ENCODE assay signal across 6 cellular contexts in the genomic region with DNA sequence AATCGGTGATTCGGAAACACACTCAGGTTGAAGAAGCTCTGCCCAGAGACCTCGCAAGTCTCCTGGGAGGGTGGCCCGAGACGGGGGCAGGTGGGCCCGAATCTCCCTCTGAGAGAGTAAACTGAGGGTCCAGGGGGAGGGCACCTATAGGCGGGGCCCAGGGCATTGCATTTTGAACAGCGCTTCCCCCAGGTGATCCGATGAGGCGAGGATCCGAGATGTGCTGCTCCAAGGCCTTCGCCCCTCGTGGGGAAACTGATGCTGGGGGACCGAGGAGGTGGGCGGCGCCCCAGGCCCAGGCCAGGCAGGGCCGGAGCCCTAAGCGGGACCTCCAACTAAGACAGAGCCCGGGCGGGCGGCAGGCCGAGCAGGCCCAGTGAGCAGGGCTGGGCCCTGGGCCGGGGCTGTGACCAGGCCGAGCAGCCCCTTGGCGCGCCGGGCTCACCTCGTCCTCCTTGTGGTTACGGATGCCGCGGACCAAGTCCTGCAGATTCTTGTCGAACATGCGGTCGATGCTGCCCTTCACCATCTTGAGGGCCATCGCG. TPM values are rescaled to one million over a fixed set of nuclear protein-coding genes. Genes with fewer than 3 reads are reported as not detected.
DNase-seq lines count a peak whose midpoint lies in the region; FAIRE-seq and TF ChIP-seq lines count a peak whose summit lies in the region.

No MANE protein-coding gene starts in this region.

- TF ChIP-seq CTCF in GM20000 (IDR thresholded peaks at IDR 0.05; ENCODE audit: extremely low read depth, missing control alignments) (no peak), H1 (IDR thresholded peaks at IDR 0.05; ENCODE audit: control extremely low read depth in 1 of 3, insufficient read depth in 1 of 3, low read depth in 1 of 3, low read length in 3 of 3) (no peak), sigmoid colon (IDR thresholded peaks at IDR 0.05) (no peak)

- FAIRE-seq in H1 (lab: Jason Lieb, UNC), result no peak

- no peak overlapping the region for H2BK120ac ChIP-seq in H1 (replicated peaks; ENCODE audit: low read depth, low read length)

- no peak overlapping the region for H2AFZ ChIP-seq in H1 (ENCODE audit: low read length)

- H3K4me2 ChIP-seq in H1 (ENCODE audit: insufficient read depth in 1 of 2, low read depth in 2 of 2, low read length in 2 of 2), result peak overlapping the region; percentile 86 to 96

- H3K4me1 ChIP-seq in H1 (replicated peaks in 1 of 4; ENCODE audit: control insufficient read depth in 3 of 4, insufficient read depth in 4 of 4, low read length in 3 of 4) (peaks cover 7 to 17% (median 13%) of the 10 kb centered on the region in 4 experiments), sigmoid colon (peaks cover 0 to 45% (median 33%) of the 10 kb centered on the region in 4 donors)

- H3K36me3 ChIP-seq in KOPT-K1 (ENCODE audit: insufficient read depth, low read length), result peaks cover 22% of the 10 kb centered on the region
- H3K36me3 ChIP-seq in H1 (ENCODE audit: control insufficient read depth in 2 of 4, insufficient read depth in 4 of 4, low read length in 3 of 4), result peaks cover 0 to 6% (median 0%) of the 10 kb centered on the region in 4 experiments; a peak in 1 of 8 replicates
- peaks cover 0 to 4% (median 0%) of the 10 kb centered on the region in 4 donors for H3K36me3 ChIP-seq in sigmoid colon

- H3K23ac ChIP-seq in H1 (ENCODE audit: insufficient read length), result no peak overlapping the region

- peak overlapping the region; percentile 69 to 98 (median 94) for H3K9ac ChIP-seq in H1 (replicated peaks in 1 of 4; ENCODE audit: extremely low read depth in 1 of 4, low read depth in 3 of 4, low read length in 3 of 4)

- H2BK12ac ChIP-seq in H1 (ENCODE audit: low read depth, low read length), result no peak overlapping the region

- H3K14ac ChIP-seq in H1 (ENCODE audit: insufficient read length), result no peak overlapping the region

- CTCF ChIA-PET in H1 (lab: Charles Lee; ENCODE audit: partially characterized antibody), result interaction anchor here (1.5 to 1.8 kb wide), 2 partner anchors 21 to 48 kb away, joined by 3 to 5 read pairs; no protein-coding TSS in a partner anchor

- peak overlapping the region; percentile 84 for H3K27ac ChIP-seq in KOPT-K1 (ENCODE audit: low read depth, low read length, poor library complexity, severe bottlenecking)
- H3K27ac ChIP-seq in H1 (ENCODE audit: low read depth, low read length), result peak overlapping the region; percentile 36
- H3K27ac ChIP-seq in sigmoid colon, result peak overlapping the region; percentile 86 to 90 (median 88)

- no peak for TF ChIP-seq EP300 in H1 (IDR thresholded peaks at IDR 0.05; ENCODE audit: borderline replicate concordance in 1 of 2, low read depth in 2 of 2, low read length in 2 of 2)
- no peak for TF ChIP-seq EP300 in sigmoid colon (IDR thresholded peaks at IDR 0.05)

- H4K5ac ChIP-seq in H1 (ENCODE audit: insufficient read length, low read depth, low read length), result peak overlapping the region; percentile 82

- H3K4me3 ChIP-seq in H1 (ENCODE audit: extremely low read depth in 1 of 4, insufficient read depth in 2 of 4, low read depth in 3 of 4, low read length in 4 of 4), result peak overlapping the region; percentile 64 to 99 (median 92)
- peak overlapping the region; percentile 91 to 97 (median 95) for H3K4me3 ChIP-seq in sigmoid colon

- TF ChIP-seq POLR2A in H1 (IDR thresholded peaks at IDR 0.05; ENCODE audit: control extremely low read depth in 1 of 2, low read depth in 2 of 2, low read length in 2 of 2) (peak in 1 of 2 experiments; percentile 51; a peak in 1 of 3 replicates), sigmoid colon (IDR thresholded peaks at IDR 0.05) (no peak)

- intact Hi-C loops in sigmoid colon (cut with DNase I), result loop anchor here (2.0 to 5.0 kb wide), 4 partner anchors 36 to 176 kb away; partner anchors contain the start of genes IZUMO4, LSM7, MOB3A and PLEKHJ1

- H3K27me3 ChIP-seq in H1 (replicated peaks in 1 of 4; ENCODE audit: control insufficient read depth in 3 of 4, extremely low read depth in 1 of 4, insufficient read depth in 3 of 4, low read length in 3 of 4) (no peaks in the 10 kb centered on the region), sigmoid colon (no peaks in the 10 kb centered on the region)

- H4K20me1 ChIP-seq in H1 (replicated peaks in 1 of 2; ENCODE audit: control insufficient read depth in 1 of 2, insufficient read depth in 2 of 2, low read length in 2 of 2), result peaks cover 16 to 20% of the 10 kb centered on the region in 2 experiments

- no peak overlapping the region for H2BK20ac ChIP-seq in H1 (ENCODE audit: low read length)

- peaks cover 9% of the 10 kb centered on the region; the same call in 1 of the 2 replicates for H3K23me2 ChIP-seq in H1 (ENCODE audit: low read depth, low read length)

- peak overlapping the region; percentile 84; the same call in 1 of the 2 replicates for H4K8ac ChIP-seq in H1 (ENCODE audit: extremely low read depth, insufficient read depth, low read length)

- POLR2A ChIA-PET in H1 (lab: Charles Lee; ENCODE audit: partially characterized antibody), result interaction anchor here (0.7 to 1.7 kb wide), 5 partner anchors 15 to 266 kb away, joined by 3 to 7 read pairs (median 3); partner anchors contain the start of gene ABHD17A

- peaks cover 41 to 53% of the 10 kb centered on the region in 2 experiments for H3K79me2 ChIP-seq in H1 (ENCODE audit: control insufficient read depth in 1 of 2, insufficient read depth in 2 of 2, low read length in 2 of 2)

- TF ChIP-seq RAD21 in H1 (IDR thresholded peaks at IDR 0.05 in 1 of 2, conservative IDR thresholded peaks at IDR 0.05 in 1 of 2; ENCODE audit: low read depth in 2 of 2, low read length in 2 of 2), result no peak

- H4K91ac ChIP-seq in H1 (replicated peaks; ENCODE audit: insufficient read length, low read length), result peak overlapping the region; percentile 65

- H3K9me3 ChIP-seq in KOPT-K1 (ENCODE audit: insufficient read depth, low read length, poor library complexity, severe bottlenecking) (no peaks in the 10 kb centered on the region), H1 (ENCODE audit: insufficient read depth in 2 of 2, low read depth in 1 of 2, low read length in 1 of 2) (no peaks in the 10 kb centered on the region), sigmoid colon (no peaks in the 10 kb centered on the region)

- 0% methylated on average over 33 of the region's 36 CpGs; no CpG with 5 or more reads in 1 of the 2 experiments for WGBS in H1 (ENCODE audit: extremely low coverage in 1 of 2, insufficient coverage in 1 of 2, insufficient read length in 1 of 2, insufficient replicate concordance in 2 of 2, low coverage in 1 of 2, low lambda C conversion rate in 2 of 2, missing lambda C conversion rate in 1 of 2), 2 experiments
- WGBS in sigmoid colon, 2 donors, result 0 to 1% methylated on average over 36 of the region's 36 CpGs

- H3K56ac ChIP-seq in H1 (replicated peaks; ENCODE audit: insufficient read length, low read depth, low read length), result peak overlapping the region; percentile 86

- H2BK5ac ChIP-seq in H1 (ENCODE audit: low read depth, low read length), result peak overlapping the region; percentile 90

- H3K79me1 ChIP-seq in H1 (ENCODE audit: low read depth, low read length), result peaks cover 10% of the 10 kb centered on the region; the same call in 1 of the 2 replicates

- H3K18ac ChIP-seq in H1 (ENCODE audit: extremely low read depth, low read length), result no peak overlapping the region

- peak overlapping the region; percentile 78 for H3K4ac ChIP-seq in H1 (replicated peaks; ENCODE audit: insufficient read length, low read depth, low read length)

- DNase-seq in GM20000 (ENCODE audit: low spot score) (peak; percentile 13), H1 (ENCODE audit: low read depth in 1 of 2, low spot score in 2 of 2) (peak in 1 of 2 experiments; percentile 69), sigmoid colon (no peak), NCI-H774 (lab: John Stamatoyannopoulos, UW) (no peak), NCI-H128 (lab: John Stamatoyannopoulos, UW; ENCODE audit: unreplicated experiment) (no peak)

- no peak overlapping the region for H2BK15ac ChIP-seq in H1 (ENCODE audit: low read length)

- no peak overlapping the region for H2AK5ac ChIP-seq in H1 (ENCODE audit: low read depth, low read length)

RNA-seq across cellular contexts. Expression of gene AP3D1, which starts 0.5 kb away (rescaled TPM):
- 174 and 184 TPM in 2 replicates for total RNA-seq in H1 (2021; fragmentation: NEBNext Ultra II Directional; extraction: Animal tissue kit (Norgen Biotek cat#: 25700))
- polyA plus RNA-seq in H1 (2011; rRNA removed) (161 and 227 TPM in 2 replicates), sigmoid colon (100 to 1,000 TPM in 1 of 3 donors, 10 to 100 TPM in 2; 47.4 to 127 (median 72.6) TPM)
- polyA plus RNA-seq in H1 (2011; cell fraction: cytosol; rRNA removed), result 140 TPM
- 430 TPM for polyA plus RNA-seq in H1 (2011; cell fraction: nucleus; rRNA removed)
- polyA plus RNA-seq in H1 (2012, experiment 1 of 2), result 183 to 246 TPM (median 225 TPM) in 4 replicates
- polyA plus RNA-seq in H1 (2012, experiment 2 of 2), result 177 TPM
- polyA plus RNA-seq in H1 (2013, experiment 1 of 2), result 94.5 TPM
- polyA plus RNA-seq in H1 (2013, experiment 2 of 2), result 89.2 TPM
- polyA minus RNA-seq in H1 (2011; rRNA and poly(A)+ RNA removed), result 225 and 237 TPM in 2 replicates
- polyA minus RNA-seq in H1 (2011; cell fraction: cytosol; rRNA and poly(A)+ RNA removed), result 139 TPM
- 125 TPM for polyA minus RNA-seq in H1 (2011; cell fraction: nucleus; rRNA and poly(A)+ RNA removed)
- total RNA-seq in sigmoid colon, result 10 to 100 TPM; 43.1 to 83.1 (median 51.2) TPM

RNA-seq across cellular contexts. Expression of gene DOT1L, which starts 12.9 kb away (rescaled TPM):
- 74.8 and 76.3 TPM in 2 replicates for total RNA-seq in H1 (2021; fragmentation: NEBNext Ultra II Directional; extraction: Animal tissue kit (Norgen Biotek cat#: 25700))
- 17.5 and 39.8 TPM in 2 replicates for polyA plus RNA-seq in H1 (2011; rRNA removed)
- polyA plus RNA-seq in H1 (2011; cell fraction: cytosol; rRNA removed), result 28.6 TPM
- 232 TPM for polyA plus RNA-seq in H1 (2011; cell fraction: nucleus; rRNA removed)
- 37.0 to 51.6 TPM (median 48.5 TPM) in 4 replicates for polyA plus RNA-seq in H1 (2012, experiment 1 of 2)
- polyA plus RNA-seq in H1 (2012, experiment 2 of 2), result 26.6 TPM
- polyA plus RNA-seq in H1 (2013, experiment 1 of 2), result 36.4 TPM
- 32.3 TPM for polyA plus RNA-seq in H1 (2013, experiment 2 of 2)
- 16.0 and 21.9 TPM in 2 replicates for polyA minus RNA-seq in H1 (2011; rRNA and poly(A)+ RNA removed)
- polyA minus RNA-seq in H1 (2011; cell fraction: cytosol; rRNA and poly(A)+ RNA removed), result 24.8 TPM
- 49.1 TPM for polyA minus RNA-seq in H1 (2011; cell fraction: nucleus; rRNA and poly(A)+ RNA removed)
- 1 to 10 TPM; 4.6 to 8.0 (median 6.3) TPM for total RNA-seq in sigmoid colon
- 10 to 100 TPM in 2 of 3 donors, 1 to 10 TPM in 1; 6.9 to 26.0 (median 12.6) TPM for polyA plus RNA-seq in sigmoid colon

RNA-seq across cellular contexts. Expression of gene IZUMO4, which starts 54.2 kb away (rescaled TPM):
- 1.3 and 1.8 TPM in 2 replicates for total RNA-seq in H1 (2021; fragmentation: NEBNext Ultra II Directional; extraction: Animal tissue kit (Norgen Biotek cat#: 25700))
- polyA plus RNA-seq in H1 (2011; rRNA removed) (1.9 and 2.3 TPM in 2 replicates), sigmoid colon (1 to 10 TPM; 2.4 to 8.5 (median 3.5) TPM)
- polyA plus RNA-seq in H1 (2011; cell fraction: cytosol; rRNA removed), result 2.3 TPM
- 12.4 TPM for polyA plus RNA-seq in H1 (2011; cell fraction: nucleus; rRNA removed)
- 0.54 to 2.7 TPM (median 2.0 TPM) in 4 replicates for polyA plus RNA-seq in H1 (2012, experiment 1 of 2)
- polyA plus RNA-seq in H1 (2012, experiment 2 of 2), result 1.1 TPM
- polyA plus RNA-seq in H1 (2013, experiment 1 of 2), result 0.95 TPM
- 0.75 TPM for polyA plus RNA-seq in H1 (2013, experiment 2 of 2)
- polyA minus RNA-seq in H1 (2011; rRNA and poly(A)+ RNA removed), result 0.47 TPM in 1 of 2 replicates, not detected in the other
- 1.5 TPM for polyA minus RNA-seq in H1 (2011; cell fraction: cytosol; rRNA and poly(A)+ RNA removed)
- polyA minus RNA-seq in H1 (2011; cell fraction: nucleus; rRNA and poly(A)+ RNA removed), result 2.4 TPM
- total RNA-seq in sigmoid colon, result 1 to 10 TPM; 2.3 to 6.0 (median 4.6) TPM

RNA-seq across cellular contexts. Expression of gene MOB3A, which starts 54.7 kb away (rescaled TPM):
- total RNA-seq in H1 (2021; fragmentation: NEBNext Ultra II Directional; extraction: Animal tissue kit (Norgen Biotek cat#: 25700)), result 9.2 and 9.8 TPM in 2 replicates
- polyA plus RNA-seq in H1 (2011; rRNA removed) (9.6 and 10.2 TPM in 2 replicates), sigmoid colon (10 to 100 TPM; 14.4 to 36.1 (median 14.6) TPM)
- 5.2 TPM for polyA plus RNA-seq in H1 (2011; cell fraction: cytosol; rRNA removed)
- polyA plus RNA-seq in H1 (2011; cell fraction: nucleus; rRNA removed), result 8.1 TPM
- polyA plus RNA-seq in H1 (2012, experiment 1 of 2), result 5.2 to 7.4 TPM (median 7.0 TPM) in 4 replicates
- polyA plus RNA-seq in H1 (2012, experiment 2 of 2), result 5.2 TPM
- polyA plus RNA-seq in H1 (2013, experiment 1 of 2), result 7.2 TPM
- 7.5 TPM for polyA plus RNA-seq in H1 (2013, experiment 2 of 2)
- 6.6 and 8.8 TPM in 2 replicates for polyA minus RNA-seq in H1 (2011; rRNA and poly(A)+ RNA removed)
- polyA minus RNA-seq in H1 (2011; cell fraction: cytosol; rRNA and poly(A)+ RNA removed), result 7.0 TPM
- polyA minus RNA-seq in H1 (2011; cell fraction: nucleus; rRNA and poly(A)+ RNA removed), result 3.3 TPM
- 10 to 100 TPM; 25.7 to 65.4 (median 32.0) TPM for total RNA-seq in sigmoid colon

Comparison
In these comparisons a context has a peak if more than half of its experiments do, and no peak if none do; other contexts are left out.
1. H3K27ac ChIP-seq: peak in every context shown above with its lines; median percentile 88 in sigmoid colon; 84 in KOPT-K1; 36 in H1.